In genomic region chr4:87931932-87932331, GRCh38 we compare ENCODE assay signal across 29 cellular contexts. TPM values are rescaled to one million over a fixed set of nuclear protein-coding genes. Genes with fewer than 3 reads are reported as not detected.
"Had no signal": no experiment of that assay in that cellular context is flagged by ENCODE, and none has a peak within 500 bp of the region (broad histone marks: within the 10 kb centered on the region; RNA-seq: fewer than 3 reads in every experiment).

No MANE protein-coding gene starts in this region.

- H3K4me1 ChIP-seq: neural progenitor cell, parathyroid adenoma, psoas muscle, right lobe of liver, sigmoid colon, suprapubic skin, testis, tibial artery, transverse colon, upper lobe of right lung, uterus had no signal

- H3K27me3 ChIP-seq: neural progenitor cell, ovary, right lobe of liver, sigmoid colon, suprapubic skin, testis, tibial artery, transverse colon, upper lobe of right lung, uterus had no signal

- DNase-seq: natural killer cell; occipital lobe; ovary; posterior cingulate gyrus; psoas muscle; right cardiac atrium; right lobe of liver; sigmoid colon; small intestine; stimulated activated CD4-positive, alpha-beta T cell treated with anti-CD3 and anti-CD28 coated beads, Interleukin-15, amount 100 ng/mL, for 24 hours; stimulated activated CD4-positive, alpha-beta T cell treated with anti-CD3 and anti-CD28 coated beads, Interleukin-2, amount 100 ng/mL, for 24 hours; stimulated activated CD4-positive, alpha-beta T cell treated with anti-CD3 and anti-CD28 coated beads, Interleukin-2, amount 100 ng/mL, for 48 hours; stimulated activated CD4-positive, alpha-beta T cell treated with anti-CD3 and anti-CD28 coated beads, Interleukin-4, amount 100 ng/mL, for 24 hours; stimulated activated naive CD4-positive, alpha-beta T cell; stimulated activated naive CD8-positive, alpha-beta T cell treated with anti-CD3 and anti-CD28 coated beads, Interleukin-15, amount 100 ng/mL, for 72 hours; stimulated activated naive CD8-positive, alpha-beta T cell treated with anti-CD3 and anti-CD28 coated beads, Interleukin-15, Interleukin-2, amounts not matched to agents 100 U/mL and 50 U/mL, for 24 hours; substantia nigra; tibial artery; transverse colon; upper lobe of right lung; uterus had no signal

- H3K27me3 Mint-ChIP-seq: stimulated activated naive CD8-positive, alpha-beta T cell treated with anti-CD3 and anti-CD28 coated beads, Interleukin-15, amount 100 ng/mL, for 72 hours; type B pancreatic cell had no signal

- H3K4me3 Mint-ChIP-seq: natural killer cell; nephron; neural progenitor cell; stimulated activated effector memory CD8-positive, alpha-beta T cell treated with anti-CD3 and anti-CD28 coated beads, Interleukin-12 subunit alpha, Interleukin-12 subunit beta, amount 100 ng/mL, for 72 hours; stimulated activated naive CD8-positive, alpha-beta T cell treated with anti-CD3 and anti-CD28 coated beads, Interleukin-15, amount 100 ng/mL, for 72 hours; type B pancreatic cell had no signal

- H3K9me3 Mint-ChIP-seq: stimulated activated naive CD8-positive, alpha-beta T cell treated with anti-CD3 and anti-CD28 coated beads, Interleukin-15, amount 100 ng/mL, for 72 hours had no signal

- H3K27ac ChIP-seq: neural progenitor cell, ovary, parathyroid adenoma, psoas muscle, right lobe of liver, sigmoid colon, suprapubic skin, testis, tibial artery, transverse colon, upper lobe of right lung, uterus had no signal

- H2AFZ ChIP-seq: neural progenitor cell, parathyroid adenoma had no signal

- H3K79me2 ChIP-seq: parathyroid adenoma had no signal

- H3K9ac ChIP-seq: neural progenitor cell, parathyroid adenoma had no signal

- H3K36me3 Mint-ChIP-seq: neural progenitor cell; stimulated activated effector memory CD8-positive, alpha-beta T cell treated with anti-CD3 and anti-CD28 coated beads, Interleukin-12 subunit alpha, Interleukin-12 subunit beta, amount 100 ng/mL, for 72 hours; type B pancreatic cell had no signal

- H3K27ac Mint-ChIP-seq: natural killer cell; nephron; neural progenitor cell; progenitor cell of endocrine pancreas; stimulated activated effector memory CD8-positive, alpha-beta T cell treated with anti-CD3 and anti-CD28 coated beads, Interleukin-12 subunit alpha, Interleukin-12 subunit beta, amount 100 ng/mL, for 72 hours; stimulated activated naive CD8-positive, alpha-beta T cell treated with anti-CD3 and anti-CD28 coated beads, Interleukin-15, amount 100 ng/mL, for 72 hours; type B pancreatic cell had no signal

- H3K9me3 ChIP-seq: ovary, right lobe of liver, testis, upper lobe of right lung, uterus had no signal

- H3K4me3 ChIP-seq: neural progenitor cell, ovary, psoas muscle, right lobe of liver, sigmoid colon, suprapubic skin, testis, tibial artery, transverse colon, upper lobe of right lung, uterus had no signal

- H3K4me1 Mint-ChIP-seq: nephron; neural progenitor cell; stimulated activated effector memory CD8-positive, alpha-beta T cell treated with anti-CD3 and anti-CD28 coated beads, Interleukin-12 subunit alpha, Interleukin-12 subunit beta, amount 100 ng/mL, for 72 hours; stimulated activated naive CD8-positive, alpha-beta T cell treated with anti-CD3 and anti-CD28 coated beads, Interleukin-15, amount 100 ng/mL, for 72 hours had no signal

- H3K36me3 ChIP-seq: neural progenitor cell, ovary, right lobe of liver, sigmoid colon, suprapubic skin, tibial artery, transverse colon, upper lobe of right lung, uterus had no signal

- ATAC-seq: natural killer cell; psoas muscle; right cardiac atrium; right lobe of liver; stimulated activated effector memory CD8-positive, alpha-beta T cell treated with anti-CD3 and anti-CD28 coated beads, Interleukin-12 subunit alpha, Interleukin-12 subunit beta, amount 100 ng/mL, for 72 hours; stimulated activated naive CD8-positive, alpha-beta T cell treated with anti-CD3 and anti-CD28 coated beads, Interleukin-15, amount 100 ng/mL, for 72 hours; stimulated activated naive CD8-positive, alpha-beta T cell treated with anti-CD3 and anti-CD28 coated beads, Interleukin-15, Interleukin-2, amounts not matched to agents 100 U/mL and 50 U/mL, for 24 hours; upper lobe of right lung had no signal

- H3K4me2 ChIP-seq: neural progenitor cell had no signal

RNA-seq across cellular contexts. Expression of gene SPP1, which starts 43.6 kb away (rescaled TPM):
- total RNA-seq: natural killer cell had no signal
